1 cellular context compared by ENCODE assay signal in the genomic region with DNA sequence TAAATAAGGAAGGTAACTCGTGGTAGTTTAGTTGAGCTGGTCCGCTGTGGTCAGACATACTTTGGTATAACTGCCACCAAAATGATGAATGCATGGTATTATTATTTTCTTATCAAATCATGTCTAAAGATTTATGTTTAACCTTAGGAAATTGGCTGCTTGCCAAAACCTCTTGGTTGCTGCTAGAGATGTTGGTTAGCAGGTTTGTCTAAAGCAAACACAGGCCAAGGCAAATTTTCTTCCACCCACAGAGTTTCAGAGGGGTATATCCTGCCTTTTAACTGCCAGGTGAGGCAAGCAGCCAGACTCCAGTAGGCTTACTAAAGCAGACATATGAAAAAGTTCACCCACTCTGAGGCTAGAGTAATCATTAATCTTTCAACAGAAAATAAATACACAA.
TF ChIP-seq lines count a peak whose summit lies in the region.

No MANE protein-coding gene starts in this region.

TF ChIP-seq in HEK293, 187 proteins besides CTCF, POLR2A, EP300 and RAD21 (continued from another document):
- TF ChIP-seq, protein P1, sequence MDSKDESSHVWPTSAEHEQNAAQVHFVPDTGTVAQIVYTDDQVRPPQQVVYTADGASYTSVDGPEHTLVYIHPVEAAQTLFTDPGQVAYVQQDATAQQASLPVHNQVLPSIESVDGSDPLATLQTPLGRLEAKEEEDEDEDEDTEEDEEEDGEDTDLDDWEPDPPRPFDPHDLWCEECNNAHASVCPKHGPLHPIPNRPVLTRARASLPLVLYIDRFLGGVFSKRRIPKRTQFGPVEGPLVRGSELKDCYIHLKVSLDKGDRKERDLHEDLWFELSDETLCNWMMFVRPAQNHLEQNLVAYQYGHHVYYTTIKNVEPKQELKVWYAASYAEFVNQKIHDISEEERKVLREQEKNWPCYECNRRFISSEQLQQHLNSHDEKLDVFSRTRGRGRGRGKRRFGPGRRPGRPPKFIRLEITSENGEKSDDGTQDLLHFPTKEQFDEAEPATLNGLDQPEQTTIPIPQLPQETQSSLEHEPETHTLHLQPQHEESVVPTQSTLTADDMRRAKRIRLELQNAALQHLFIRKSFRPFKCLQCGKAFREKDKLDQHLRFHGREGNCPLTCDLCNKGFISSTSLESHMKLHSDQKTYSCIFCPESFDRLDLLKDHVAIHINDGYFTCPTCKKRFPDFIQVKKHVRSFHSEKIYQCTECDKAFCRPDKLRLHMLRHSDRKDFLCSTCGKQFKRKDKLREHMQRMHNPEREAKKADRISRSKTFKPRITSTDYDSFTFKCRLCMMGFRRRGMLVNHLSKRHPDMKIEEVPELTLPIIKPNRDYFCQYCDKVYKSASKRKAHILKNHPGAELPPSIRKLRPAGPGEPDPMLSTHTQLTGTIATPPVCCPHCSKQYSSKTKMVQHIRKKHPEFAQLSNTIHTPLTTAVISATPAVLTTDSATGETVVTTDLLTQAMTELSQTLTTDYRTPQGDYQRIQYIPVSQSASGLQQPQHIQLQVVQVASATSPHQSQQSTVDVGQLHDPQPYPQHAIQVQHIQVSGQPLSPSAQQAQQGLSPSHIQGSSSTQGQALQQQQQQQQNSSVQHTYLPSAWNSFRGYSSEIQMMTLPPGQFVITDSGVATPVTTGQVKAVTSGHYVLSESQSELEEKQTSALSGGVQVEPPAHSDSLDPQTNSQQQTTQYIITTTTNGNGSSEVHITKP (tag by site-specific recombination; IDR thresholded peaks at IDR 0.05): 0 out of 2 replicates have a peak, but pooled peaks have one; percentile 23
- TF ChIP-seq ZNF561 (tag by site-specific recombination; IDR thresholded peaks at IDR 0.05; ENCODE audit: borderline replicate concordance): peak; percentile 48; the same call in 1 of the 2 replicates
- TF ChIP-seq, protein P2, sequence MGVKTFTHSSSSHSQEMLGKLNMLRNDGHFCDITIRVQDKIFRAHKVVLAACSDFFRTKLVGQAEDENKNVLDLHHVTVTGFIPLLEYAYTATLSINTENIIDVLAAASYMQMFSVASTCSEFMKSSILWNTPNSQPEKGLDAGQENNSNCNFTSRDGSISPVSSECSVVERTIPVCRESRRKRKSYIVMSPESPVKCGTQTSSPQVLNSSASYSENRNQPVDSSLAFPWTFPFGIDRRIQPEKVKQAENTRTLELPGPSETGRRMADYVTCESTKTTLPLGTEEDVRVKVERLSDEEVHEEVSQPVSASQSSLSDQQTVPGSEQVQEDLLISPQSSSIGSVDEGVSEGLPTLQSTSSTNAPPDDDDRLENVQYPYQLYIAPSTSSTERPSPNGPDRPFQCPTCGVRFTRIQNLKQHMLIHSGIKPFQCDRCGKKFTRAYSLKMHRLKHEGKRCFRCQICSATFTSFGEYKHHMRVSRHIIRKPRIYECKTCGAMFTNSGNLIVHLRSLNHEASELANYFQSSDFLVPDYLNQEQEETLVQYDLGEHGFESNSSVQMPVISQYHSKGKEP (tag by site-specific recombination; IDR thresholded peaks at IDR 0.05): 0 out of 2 replicates have a peak, but pooled peaks have one; percentile 40
- no peak for TF ChIP-seq ELK4 (IDR thresholded peaks at IDR 0.05; ENCODE audit: borderline replicate concordance, low read depth, low read length)
- TF ChIP-seq ZNF37A (tag by site-specific recombination; IDR thresholded peaks at IDR 0.05): peak; percentile 77
- TF ChIP-seq KLF10 (tag by site-specific recombination; IDR thresholded peaks at IDR 0.05): peak; percentile 63
- peak; percentile 83 for TF ChIP-seq FEZF1 (tag by site-specific recombination; IDR thresholded peaks at IDR 0.05)
- TF ChIP-seq SP3 (tag by site-specific recombination; IDR thresholded peaks at IDR 0.05): no peak
- TF ChIP-seq ZNF660 (tag by site-specific recombination; IDR thresholded peaks at IDR 0.05): peak; percentile 58; the same call in 1 of the 2 replicates
- peak; percentile 74; the same call in 1 of the 2 replicates for TF ChIP-seq ZNF626 (tag by site-specific recombination; IDR thresholded peaks at IDR 0.05)
- 0 out of 2 replicates have a peak, but pooled peaks have one; percentile 30 for TF ChIP-seq ZNF776 (tag by site-specific recombination; IDR thresholded peaks at IDR 0.05; ENCODE audit: borderline replicate concordance)
- peak; percentile 87 for TF ChIP-seq ZNF830 (tag by site-specific recombination; IDR thresholded peaks at IDR 0.05; ENCODE audit: low read depth)
- TF ChIP-seq, protein P3, sequence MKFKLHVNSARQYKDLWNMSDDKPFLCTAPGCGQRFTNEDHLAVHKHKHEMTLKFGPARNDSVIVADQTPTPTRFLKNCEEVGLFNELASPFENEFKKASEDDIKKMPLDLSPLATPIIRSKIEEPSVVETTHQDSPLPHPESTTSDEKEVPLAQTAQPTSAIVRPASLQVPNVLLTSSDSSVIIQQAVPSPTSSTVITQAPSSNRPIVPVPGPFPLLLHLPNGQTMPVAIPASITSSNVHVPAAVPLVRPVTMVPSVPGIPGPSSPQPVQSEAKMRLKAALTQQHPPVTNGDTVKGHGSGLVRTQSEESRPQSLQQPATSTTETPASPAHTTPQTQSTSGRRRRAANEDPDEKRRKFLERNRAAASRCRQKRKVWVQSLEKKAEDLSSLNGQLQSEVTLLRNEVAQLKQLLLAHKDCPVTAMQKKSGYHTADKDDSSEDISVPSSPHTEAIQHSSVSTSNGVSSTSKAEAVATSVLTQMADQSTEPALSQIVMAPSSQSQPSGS (tag by site-specific recombination; IDR thresholded peaks at IDR 0.05; ENCODE audit: low read depth): no peak
- TF ChIP-seq ZNF354C (tag by site-specific recombination; IDR thresholded peaks at IDR 0.05; ENCODE audit: borderline replicate concordance, low read depth): no peak
- TF ChIP-seq, protein P4, sequence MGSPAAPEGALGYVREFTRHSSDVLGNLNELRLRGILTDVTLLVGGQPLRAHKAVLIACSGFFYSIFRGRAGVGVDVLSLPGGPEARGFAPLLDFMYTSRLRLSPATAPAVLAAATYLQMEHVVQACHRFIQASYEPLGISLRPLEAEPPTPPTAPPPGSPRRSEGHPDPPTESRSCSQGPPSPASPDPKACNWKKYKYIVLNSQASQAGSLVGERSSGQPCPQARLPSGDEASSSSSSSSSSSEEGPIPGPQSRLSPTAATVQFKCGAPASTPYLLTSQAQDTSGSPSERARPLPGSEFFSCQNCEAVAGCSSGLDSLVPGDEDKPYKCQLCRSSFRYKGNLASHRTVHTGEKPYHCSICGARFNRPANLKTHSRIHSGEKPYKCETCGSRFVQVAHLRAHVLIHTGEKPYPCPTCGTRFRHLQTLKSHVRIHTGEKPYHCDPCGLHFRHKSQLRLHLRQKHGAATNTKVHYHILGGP (tag by site-specific recombination; IDR thresholded peaks at IDR 0.05): peak; percentile 60; the same call in 1 of the 2 replicates
- TF ChIP-seq GLIS1 (tag by site-specific recombination; IDR thresholded peaks at IDR 0.05): 0 out of 2 replicates have a peak, but pooled peaks have one; percentile 17
- TF ChIP-seq, protein P5, sequence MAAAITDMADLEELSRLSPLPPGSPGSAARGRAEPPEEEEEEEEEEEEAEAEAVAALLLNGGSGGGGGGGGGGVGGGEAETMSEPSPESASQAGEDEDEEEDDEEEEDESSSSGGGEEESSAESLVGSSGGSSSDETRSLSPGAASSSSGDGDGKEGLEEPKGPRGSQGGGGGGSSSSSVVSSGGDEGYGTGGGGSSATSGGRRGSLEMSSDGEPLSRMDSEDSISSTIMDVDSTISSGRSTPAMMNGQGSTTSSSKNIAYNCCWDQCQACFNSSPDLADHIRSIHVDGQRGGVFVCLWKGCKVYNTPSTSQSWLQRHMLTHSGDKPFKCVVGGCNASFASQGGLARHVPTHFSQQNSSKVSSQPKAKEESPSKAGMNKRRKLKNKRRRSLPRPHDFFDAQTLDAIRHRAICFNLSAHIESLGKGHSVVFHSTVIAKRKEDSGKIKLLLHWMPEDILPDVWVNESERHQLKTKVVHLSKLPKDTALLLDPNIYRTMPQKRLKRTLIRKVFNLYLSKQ (tag by site-specific recombination; IDR thresholded peaks at IDR 0.05; ENCODE audit: borderline replicate concordance): no peak
- 0 out of 2 replicates have a peak, but pooled peaks have one; percentile 47 for TF ChIP-seq ZNF184 (tag by site-specific recombination; IDR thresholded peaks at IDR 0.05)
TF ChIP-seq in HEK293: peak in this region for 23.
